In the genomic region with DNA sequence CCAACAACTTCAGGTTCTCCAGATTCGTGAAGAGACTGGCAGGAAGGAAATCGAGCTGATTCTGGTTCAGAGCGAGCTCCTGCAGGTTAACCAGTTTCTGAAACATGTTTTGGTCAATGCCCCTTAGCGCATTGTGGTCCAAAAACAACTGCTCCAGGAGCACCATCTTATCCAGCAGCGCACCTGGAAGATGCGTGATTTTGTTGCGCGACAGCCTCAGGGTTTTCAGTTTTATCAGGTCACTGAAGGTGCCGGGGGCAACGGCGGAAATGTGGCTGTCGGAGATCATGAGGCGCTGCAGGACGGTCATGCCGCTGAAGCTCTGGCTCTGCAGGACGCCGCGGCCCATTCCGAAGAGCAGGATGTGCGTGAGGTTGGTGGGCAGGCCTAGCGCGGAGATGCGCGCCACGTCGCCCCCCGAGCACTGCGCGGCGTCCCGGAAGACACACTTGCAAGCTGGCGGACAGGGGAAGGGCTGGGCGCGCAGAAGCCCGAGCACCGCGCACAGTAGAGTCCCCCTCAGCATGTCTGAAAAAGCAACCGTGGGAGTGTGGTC, we compare ENCODE assay signal across 9 cellular contexts. TPM values are rescaled to one million over a fixed set of nuclear protein-coding genes. Genes with fewer than 3 reads are reported as not detected.
DNase-seq lines count a peak whose midpoint lies in the region; ATAC-seq and TF ChIP-seq lines count a peak whose summit lies in the region.
"Had no signal": no experiment of that assay in that cellular context is flagged by ENCODE, and none has a peak within 500 bp of the region (broad histone marks: within the 10 kb centered on the region; RNA-seq: fewer than 3 reads in every experiment).

No MANE protein-coding gene starts in this region.

- peak overlapping the region; percentile 63 for H3K27ac ChIP-seq in effector memory CD4-positive, alpha-beta T cell (ENCODE audit: insufficient read depth, low read length, poor library complexity, severe bottlenecking)
- H3K27ac ChIP-seq in rectal smooth muscle tissue (ENCODE audit: low read depth, low read length), result no peak overlapping the region

- TF ChIP-seq CTCF in GM06990 (IDR thresholded peaks at IDR 0.05; ENCODE audit: insufficient read depth, low read length, poor library complexity, severe bottlenecking) (no peak), mucosa of descending colon (IDR thresholded peaks at IDR 0.05) (no peak)

- H3K27me3 ChIP-seq in GM06990 (replicated peaks; ENCODE audit: control insufficient read depth, insufficient read depth, low read length) (no peaks in the 10 kb centered on the region; the same call in 1 of the 2 replicates), rectal smooth muscle tissue (ENCODE audit: control insufficient read depth, insufficient read depth, low read length) (peaks cover 2% of the 10 kb centered on the region)
- H3K27me3 ChIP-seq in effector memory CD4-positive, alpha-beta T cell (replicated peaks; ENCODE audit: control insufficient read depth, insufficient read depth, low read length, poor library complexity, severe bottlenecking), result peaks cover 2% of the 10 kb centered on the region

- H3K9ac ChIP-seq in rectal smooth muscle tissue (ENCODE audit: low read length), result no peak overlapping the region

- peaks cover 18% of the 10 kb centered on the region for H3K4me1 ChIP-seq in effector memory CD4-positive, alpha-beta T cell (ENCODE audit: control insufficient read depth, insufficient read depth, low read length, poor library complexity, severe bottlenecking)
- H3K4me1 ChIP-seq in rectal smooth muscle tissue (ENCODE audit: control insufficient read depth, insufficient read depth, low read length) (no peaks in the 10 kb centered on the region), mucosa of descending colon (ENCODE audit: low read depth) (peaks cover 34% of the 10 kb centered on the region)

- no peaks in the 10 kb centered on the region for H3K9me3 ChIP-seq in effector memory CD4-positive, alpha-beta T cell (ENCODE audit: control insufficient read depth, low read length)
- H3K9me3 ChIP-seq in mucosa of descending colon, result no peaks in the 10 kb centered on the region

- no peaks in the 10 kb centered on the region for H3K36me3 ChIP-seq in GM06990 (ENCODE audit: control insufficient read depth, insufficient read depth, low read length)
- H3K36me3 ChIP-seq in effector memory CD4-positive, alpha-beta T cell (ENCODE audit: control insufficient read depth, insufficient read depth, low read length), result no peaks in the 10 kb centered on the region
- H3K36me3 ChIP-seq in rectal smooth muscle tissue (ENCODE audit: control insufficient read depth, insufficient read depth, low read length), result no peaks in the 10 kb centered on the region
- H3K36me3 ChIP-seq in mucosa of descending colon (ENCODE audit: low read depth), result no peaks in the 10 kb centered on the region

- H3K4me3 ChIP-seq in GM06990 (replicated peaks; ENCODE audit: low read depth, low read length) (no peak overlapping the region), rectal smooth muscle tissue (ENCODE audit: low read length) (peak overlapping the region; percentile 14), mucosa of descending colon (no peak overlapping the region)
- H3K4me3 ChIP-seq in effector memory CD4-positive, alpha-beta T cell (ENCODE audit: insufficient read depth, low read depth, low read length, poor library complexity, severe bottlenecking), result peak overlapping the region; percentile 64

- no peak for ATAC-seq in mucosa of descending colon

- intact Hi-C loops in mucosa of descending colon (cut with DNase I, micrococcal nuclease), result no loop called here

- DNase-seq in GM06990 (ENCODE audit: extremely low read depth, insufficient read length), result peak; percentile 43
- DNase-seq in activated CD4-positive, alpha-beta T cell treated with anti-CD3 and anti-CD28 coated beads, Interleukin-2, amount 50 U/mL, for 48 hours, result peak; percentile 16 to 32
- DNase-seq in effector memory CD4-positive, alpha-beta T cell, result no peak
- DNase-seq in mucosa of descending colon, result no peak
- DNase-seq in NK-92 (lab: John Stamatoyannopoulos, UW; ENCODE audit: unreplicated experiment), result no peak
- DNase-seq in superior temporal gyrus (ENCODE audit: extremely low spot score), result no peak
- no peak for DNase-seq in GDM1 (lab: John Stamatoyannopoulos, UW)

RNA-seq across cellular contexts. Expression of gene GP5, which starts 1.2 kb away (rescaled TPM):
- total RNA-seq in mucosa of descending colon, result under 1 TPM in 2 of 3 donors, not detected in 1; 0.07 to 0.19 TPM

RNA-seq across cellular contexts. Expression of gene LRRC15, which starts 28.3 kb away (rescaled TPM):
- 1 to 10 TPM in 1 of 3 donors, under 1 TPM in 2; 0.22 to 1.8 (median 0.29) TPM for total RNA-seq in mucosa of descending colon

RNA-seq across cellular contexts. Expression of gene CPN2, which starts 46.7 kb away (rescaled TPM):
- under 1 TPM in 1 of 3 donors, not detected in 2; 0.14 TPM for total RNA-seq in mucosa of descending colon
- total RNA-seq: LHCN-M2 had no signal

Comparison
In these comparisons a context has a peak if more than half of its experiments do, and no peak if none do; other contexts are left out.
1. DNase-seq: peak in GM06990 (single experiment) and activated CD4-positive, alpha-beta T cell treated with anti-CD3 and anti-CD28 coated beads, Interleukin-2, amount 50 U/mL, for 48 hours (2 of 2); none in effector memory CD4-positive, alpha-beta T cell (0 of 3), mucosa of descending colon (0 of 3), NK-92 (single experiment), superior temporal gyrus (single experiment) and GDM1 (single experiment).
2. H3K4me3 ChIP-seq: peak in effector memory CD4-positive, alpha-beta T cell (single experiment) and rectal smooth muscle tissue (single experiment); none in GM06990 (single experiment) and mucosa of descending colon (single experiment).